Comparison of ENCODE assay signal across 8 cellular contexts in the genomic region with DNA sequence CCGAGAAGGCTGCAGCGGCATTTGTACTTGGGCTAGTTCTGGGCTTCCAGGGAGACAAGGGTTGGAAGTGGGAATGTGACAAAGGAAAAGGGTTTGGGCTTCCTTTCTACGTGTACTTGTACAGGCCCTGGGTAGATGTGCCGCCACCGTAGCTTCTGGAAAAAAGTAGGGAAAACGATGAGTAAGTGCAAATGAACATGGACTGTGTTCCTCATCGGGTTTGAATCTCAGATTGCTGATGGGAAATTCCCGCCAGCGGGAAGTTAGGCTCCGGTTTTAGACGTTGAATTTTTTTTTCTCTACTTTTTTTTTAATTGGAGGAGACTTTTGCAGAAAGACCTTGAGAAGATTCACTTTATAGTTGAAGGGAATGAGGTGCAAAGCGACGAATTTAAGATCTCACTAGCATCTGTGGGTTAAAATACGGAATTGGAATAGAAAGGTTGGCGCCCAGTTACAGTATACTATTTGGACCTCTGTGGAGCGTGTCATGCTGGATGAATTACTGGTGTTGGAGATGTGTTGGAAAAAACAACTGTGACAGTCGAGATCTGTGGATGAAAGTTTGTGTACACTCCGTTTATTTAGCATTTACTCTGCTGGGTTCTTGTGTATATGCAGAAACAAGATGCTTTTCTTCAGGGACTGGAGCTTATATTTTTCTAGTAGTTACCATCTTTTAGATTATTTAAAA. TPM values are rescaled to one million over a fixed set of nuclear protein-coding genes. Genes with fewer than 3 reads are reported as not detected.
DNase-seq lines count a peak whose midpoint lies in the region; ATAC-seq, FAIRE-seq and TF ChIP-seq lines count a peak whose summit lies in the region.

No MANE protein-coding gene starts in this region.

- H3K27me3 ChIP-seq in neural progenitor cell = no peaks in the 10 kb centered on the region

- H3K27ac Mint-ChIP-seq in activated T-cell treated with anti-CD3 and anti-CD28 coated beads, Interleukin-2, amount 50 U/mL, for 72 hours = peak overlapping the region; percentile 43
- peak overlapping the region; percentile 48 for H3K27ac Mint-ChIP-seq in neural progenitor cell

- peak overlapping the region; percentile 83 to 86 for H3K4me3 Mint-ChIP-seq in activated T-cell treated with anti-CD3 and anti-CD28 coated beads, Interleukin-2, amount 50 U/mL, for 72 hours
- H3K4me3 Mint-ChIP-seq in neural progenitor cell = peak overlapping the region; percentile 87

- H3F3A ChIP-seq in neural progenitor cell (ENCODE audit: low read depth) = peaks cover 24% of the 10 kb centered on the region

- no peaks in the 10 kb centered on the region for H3K9me3 Mint-ChIP-seq in activated T-cell treated with anti-CD3 and anti-CD28 coated beads, Interleukin-2, amount 50 U/mL, for 72 hours
- H3K9me3 Mint-ChIP-seq in neural progenitor cell = peaks cover 20% of the 10 kb centered on the region

- no peaks in the 10 kb centered on the region for H3K27me3 Mint-ChIP-seq in activated T-cell treated with anti-CD3 and anti-CD28 coated beads, Interleukin-2, amount 50 U/mL, for 72 hours (ENCODE audit: low read depth)
- no peaks in the 10 kb centered on the region for H3K27me3 Mint-ChIP-seq in neural progenitor cell (ENCODE audit: insufficient read depth, low read depth)

- no peak for FAIRE-seq in RCC 7860 (lab: Jason Lieb, UNC)

- H3K4me1 Mint-ChIP-seq in activated T-cell treated with anti-CD3 and anti-CD28 coated beads, Interleukin-2, amount 50 U/mL, for 72 hours (ENCODE audit: low read depth) = peaks cover 49% of the 10 kb centered on the region
- peaks cover 39% of the 10 kb centered on the region for H3K4me1 Mint-ChIP-seq in neural progenitor cell

- H3K9ac ChIP-seq in neural progenitor cell = peak overlapping the region; percentile 85

- ATAC-seq in activated T-cell treated with anti-CD3 and anti-CD28 coated beads, Interleukin-2, amount 50 U/mL, for 72 hours (replicated peaks in 1 of 2) = no peak

- H4K20me1 ChIP-seq in neural progenitor cell (ENCODE audit: low read depth) = peaks cover 59% of the 10 kb centered on the region

- H3K27ac ChIP-seq in epithelial cell of prostate (peak overlapping the region; percentile 95), neural progenitor cell (no peak overlapping the region)

- TF ChIP-seq CTCF in neural progenitor cell (IDR thresholded peaks at IDR 0.05) = no peak

- DNase-seq in activated T-cell treated with anti-CD3 and anti-CD28 coated beads, Interleukin-2, amount 50 U/mL, for 72 hours = no peak
- DNase-seq in activated T-cell treated with anti-CD3 and anti-CD28 coated beads, Interleukin-2, amount 50 U/mL, for 1 hour = no peak
- peak; percentile 21 for DNase-seq in RCC 7860 (ENCODE audit: low spot score)
- no peak for DNase-seq in epithelial cell of prostate (ENCODE audit: low read depth, low spot score)
- DNase-seq in neural progenitor cell (ENCODE audit: low spot score) = no peak
- DNase-seq in cerebellum (ENCODE audit: low spot score) = no peak
- no peak for DNase-seq in NCI-H526 treated with DMSO at 0.1 percent for 48 hours (lab: John Stamatoyannopoulos, UW)
- no peak for DNase-seq in DMS153 treated with DMSO at 0.1 percent for 48 hours (lab: John Stamatoyannopoulos, UW; ENCODE audit: unreplicated experiment)

- no peaks in the 10 kb centered on the region for H3K9me3 ChIP-seq in neural progenitor cell (ENCODE audit: low read depth)

- H3K79me2 ChIP-seq in neural progenitor cell (ENCODE audit: low read depth) = peaks cover 72% of the 10 kb centered on the region

- H3K36me3 ChIP-seq in neural progenitor cell = no peaks in the 10 kb centered on the region

- H3K4me3 ChIP-seq in neural progenitor cell = peak overlapping the region; percentile 97

- peaks cover 5 to 19% of the 10 kb centered on the region in 2 donors for H3K36me3 Mint-ChIP-seq in activated T-cell treated with anti-CD3 and anti-CD28 coated beads, Interleukin-2, amount 50 U/mL, for 72 hours (ENCODE audit: insufficient read depth in 2 of 2)
- peaks cover 26% of the 10 kb centered on the region for H3K36me3 Mint-ChIP-seq in neural progenitor cell

- no peak overlapping the region for H2AFZ ChIP-seq in neural progenitor cell (replicated peaks)

- H3K4me1 ChIP-seq in neural progenitor cell = peaks cover 40% of the 10 kb centered on the region

- peak overlapping the region; percentile 97 for H3K4me2 ChIP-seq in neural progenitor cell

RNA-seq across cellular contexts. Expression of gene G3BP1, which starts 1.3 kb away (rescaled TPM):
- total RNA-seq in activated T-cell treated with anti-CD3 and anti-CD28 coated beads, Interleukin-2, amount 50 U/mL, for 72 hours = 100 to 1,000 TPM; 133 to 157 TPM
- 212 and 304 TPM in 2 replicates for total RNA-seq in neural progenitor cell (ENCODE audit: low replicate concordance)
- 84.3 TPM for total RNA-seq in cerebellum

RNA-seq across cellular contexts. Expression of gene ATOX1, which starts 14.6 kb away (rescaled TPM):
- 10 to 100 TPM; 56.1 to 68.0 TPM for total RNA-seq in activated T-cell treated with anti-CD3 and anti-CD28 coated beads, Interleukin-2, amount 50 U/mL, for 72 hours
- total RNA-seq in neural progenitor cell (ENCODE audit: low replicate concordance) (22.8 and 86.4 TPM in 2 replicates), cerebellum (24.4 TPM)
